In genomic region chr7:135509839-135510602, GRCh38 we compare ENCODE assay signal across 1 cellular context.
A peak's percentile ranks its signal among the peaks of the same experiment; 100 is the strongest.
TF ChIP-seq lines count a peak whose summit lies in the region.

A gene with protein sequence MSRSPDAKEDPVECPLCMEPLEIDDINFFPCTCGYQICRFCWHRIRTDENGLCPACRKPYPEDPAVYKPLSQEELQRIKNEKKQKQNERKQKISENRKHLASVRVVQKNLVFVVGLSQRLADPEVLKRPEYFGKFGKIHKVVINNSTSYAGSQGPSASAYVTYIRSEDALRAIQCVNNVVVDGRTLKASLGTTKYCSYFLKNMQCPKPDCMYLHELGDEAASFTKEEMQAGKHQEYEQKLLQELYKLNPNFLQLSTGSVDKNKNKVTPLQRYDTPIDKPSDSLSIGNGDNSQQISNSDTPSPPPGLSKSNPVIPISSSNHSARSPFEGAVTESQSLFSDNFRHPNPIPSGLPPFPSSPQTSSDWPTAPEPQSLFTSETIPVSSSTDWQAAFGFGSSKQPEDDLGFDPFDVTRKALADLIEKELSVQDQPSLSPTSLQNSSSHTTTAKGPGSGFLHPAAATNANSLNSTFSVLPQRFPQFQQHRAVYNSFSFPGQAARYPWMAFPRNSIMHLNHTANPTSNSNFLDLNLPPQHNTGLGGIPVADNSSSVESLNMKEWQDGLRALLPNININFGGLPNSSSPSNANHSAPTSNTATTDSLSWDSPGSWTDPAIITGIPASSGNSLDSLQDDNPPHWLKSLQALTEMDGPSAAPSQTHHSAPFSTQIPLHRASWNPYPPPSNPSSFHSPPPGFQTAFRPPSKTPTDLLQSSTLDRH (minus strand): TSS chr7:135510102. CDS start chr7:135438331, 71,771 bp downstream.

TF ChIP-seq in HEK293, 187 proteins besides CTCF, POLR2A, EP300 and RAD21 (continued from another document and continues in another):
- TF ChIP-seq, protein P1, sequence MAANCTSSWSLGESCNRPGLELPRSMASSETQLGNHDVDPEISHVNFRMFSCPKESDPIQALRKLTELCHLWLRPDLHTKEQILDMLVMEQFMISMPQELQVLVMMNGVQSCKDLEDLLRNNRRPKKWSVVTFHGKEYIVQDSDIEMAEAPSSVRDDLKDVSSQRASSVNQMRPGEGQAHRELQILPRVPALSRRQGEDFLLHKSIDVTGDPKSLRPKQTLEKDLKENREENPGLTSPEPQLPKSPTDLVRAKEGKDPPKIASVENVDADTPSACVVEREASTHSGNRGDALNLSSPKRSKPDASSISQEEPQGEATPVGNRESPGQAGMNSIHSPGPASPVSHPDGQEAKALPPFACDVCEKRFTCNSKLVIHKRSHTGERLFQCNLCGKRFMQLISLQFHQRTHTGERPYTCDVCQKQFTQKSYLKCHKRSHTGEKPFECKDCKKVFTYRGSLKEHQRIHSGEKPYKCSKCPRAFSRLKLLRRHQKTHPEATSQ (tag by site-specific recombination; IDR thresholded peaks at IDR 0.05) = 0 out of 2 replicates have a peak, but pooled peaks have one; percentile 79
- TF ChIP-seq ZNF324 (tag by site-specific recombination; IDR thresholded peaks at IDR 0.05) (peak; percentile 92), ZBTB17 (tag by site-specific recombination; IDR thresholded peaks at IDR 0.05) (peak; percentile 91), MEIS1 (CRISPR knock-in tag; IDR thresholded peaks at IDR 0.05; ENCODE audit: borderline replicate concordance) (no peak), TCF7L2 (IDR thresholded peaks at IDR 0.05; ENCODE audit: borderline replicate concordance, low read depth, low read length) (no peak), ZNF704 (tag by site-specific recombination; IDR thresholded peaks at IDR 0.05) (no peak), ZNF292 (tag by site-specific recombination; IDR thresholded peaks at IDR 0.05; ENCODE audit: borderline replicate concordance, low read depth) (no peak), ZNF555 (tag by site-specific recombination; conservative IDR thresholded peaks at IDR 0.05) (no peak), EGR2 (tag by site-specific recombination; IDR thresholded peaks at IDR 0.05; ENCODE audit: low read depth) (peak; percentile 89), SP7 (tag by site-specific recombination; IDR thresholded peaks at IDR 0.05) (peak; percentile 48), ZNF449 (tag by site-specific recombination; IDR thresholded peaks at IDR 0.05) (peak; percentile 30; the same call in 1 of the 2 replicates), ZNF596 (tag by site-specific recombination; IDR thresholded peaks at IDR 0.05) (no peak), SCRT2 (tag by site-specific recombination; IDR thresholded peaks at IDR 0.05) (no peak), ZNF658 (tag by site-specific recombination; IDR thresholded peaks at IDR 0.05) (no peak), ZNF544 (tag by site-specific recombination; IDR thresholded peaks at IDR 0.05) (no peak), ZNF148 (tag by site-specific recombination; IDR thresholded peaks at IDR 0.05; ENCODE audit: borderline replicate concordance) (no peak), GLIS2 (tag by site-specific recombination; IDR thresholded peaks at IDR 0.05) (peak; percentile 61), PRDM10 (tag by site-specific recombination; IDR thresholded peaks at IDR 0.05) (peak; percentile 96), ZNF664 (tag by site-specific recombination; IDR thresholded peaks at IDR 0.05) (no peak), GLIS1 (tag by site-specific recombination; IDR thresholded peaks at IDR 0.05) (peak; percentile 65), ZBTB7A (tag by site-specific recombination; IDR thresholded peaks at IDR 0.05; ENCODE audit: low read depth) (0 out of 2 replicates have a peak, but pooled peaks have one; percentile 36), ZNF341 (tag by site-specific recombination; IDR thresholded peaks at IDR 0.05; ENCODE audit: low read depth) (no peak), ZBTB10 (tag by site-specific recombination; IDR thresholded peaks at IDR 0.05) (peak; percentile 84), ZBTB20 (tag by site-specific recombination; IDR thresholded peaks at IDR 0.05) (no peak; the same call in 1 of the 2 replicates), ZNF501 (tag by site-specific recombination; IDR thresholded peaks at IDR 0.05) (peak; percentile 97), REPIN1 (tag by site-specific recombination; IDR thresholded peaks at IDR 0.05; ENCODE audit: low read depth) (no peak), ZNF18 (tag by site-specific recombination; IDR thresholded peaks at IDR 0.05) (no peak; the same call in 1 of the 2 replicates)
- TF ChIP-seq, protein P2, sequence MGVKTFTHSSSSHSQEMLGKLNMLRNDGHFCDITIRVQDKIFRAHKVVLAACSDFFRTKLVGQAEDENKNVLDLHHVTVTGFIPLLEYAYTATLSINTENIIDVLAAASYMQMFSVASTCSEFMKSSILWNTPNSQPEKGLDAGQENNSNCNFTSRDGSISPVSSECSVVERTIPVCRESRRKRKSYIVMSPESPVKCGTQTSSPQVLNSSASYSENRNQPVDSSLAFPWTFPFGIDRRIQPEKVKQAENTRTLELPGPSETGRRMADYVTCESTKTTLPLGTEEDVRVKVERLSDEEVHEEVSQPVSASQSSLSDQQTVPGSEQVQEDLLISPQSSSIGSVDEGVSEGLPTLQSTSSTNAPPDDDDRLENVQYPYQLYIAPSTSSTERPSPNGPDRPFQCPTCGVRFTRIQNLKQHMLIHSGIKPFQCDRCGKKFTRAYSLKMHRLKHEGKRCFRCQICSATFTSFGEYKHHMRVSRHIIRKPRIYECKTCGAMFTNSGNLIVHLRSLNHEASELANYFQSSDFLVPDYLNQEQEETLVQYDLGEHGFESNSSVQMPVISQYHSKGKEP (tag by site-specific recombination; IDR thresholded peaks at IDR 0.05) = no peak
- TF ChIP-seq, protein P3, sequence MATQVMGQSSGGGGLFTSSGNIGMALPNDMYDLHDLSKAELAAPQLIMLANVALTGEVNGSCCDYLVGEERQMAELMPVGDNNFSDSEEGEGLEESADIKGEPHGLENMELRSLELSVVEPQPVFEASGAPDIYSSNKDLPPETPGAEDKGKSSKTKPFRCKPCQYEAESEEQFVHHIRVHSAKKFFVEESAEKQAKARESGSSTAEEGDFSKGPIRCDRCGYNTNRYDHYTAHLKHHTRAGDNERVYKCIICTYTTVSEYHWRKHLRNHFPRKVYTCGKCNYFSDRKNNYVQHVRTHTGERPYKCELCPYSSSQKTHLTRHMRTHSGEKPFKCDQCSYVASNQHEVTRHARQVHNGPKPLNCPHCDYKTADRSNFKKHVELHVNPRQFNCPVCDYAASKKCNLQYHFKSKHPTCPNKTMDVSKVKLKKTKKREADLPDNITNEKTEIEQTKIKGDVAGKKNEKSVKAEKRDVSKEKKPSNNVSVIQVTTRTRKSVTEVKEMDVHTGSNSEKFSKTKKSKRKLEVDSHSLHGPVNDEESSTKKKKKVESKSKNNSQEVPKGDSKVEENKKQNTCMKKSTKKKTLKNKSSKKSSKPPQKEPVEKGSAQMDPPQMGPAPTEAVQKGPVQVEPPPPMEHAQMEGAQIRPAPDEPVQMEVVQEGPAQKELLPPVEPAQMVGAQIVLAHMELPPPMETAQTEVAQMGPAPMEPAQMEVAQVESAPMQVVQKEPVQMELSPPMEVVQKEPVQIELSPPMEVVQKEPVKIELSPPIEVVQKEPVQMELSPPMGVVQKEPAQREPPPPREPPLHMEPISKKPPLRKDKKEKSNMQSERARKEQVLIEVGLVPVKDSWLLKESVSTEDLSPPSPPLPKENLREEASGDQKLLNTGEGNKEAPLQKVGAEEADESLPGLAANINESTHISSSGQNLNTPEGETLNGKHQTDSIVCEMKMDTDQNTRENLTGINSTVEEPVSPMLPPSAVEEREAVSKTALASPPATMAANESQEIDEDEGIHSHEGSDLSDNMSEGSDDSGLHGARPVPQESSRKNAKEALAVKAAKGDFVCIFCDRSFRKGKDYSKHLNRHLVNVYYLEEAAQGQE (tag by site-specific recombination; IDR thresholded peaks at IDR 0.05) = peak; percentile 61
